ENCODE assay signal across 19 cellular contexts in the genomic region with DNA sequence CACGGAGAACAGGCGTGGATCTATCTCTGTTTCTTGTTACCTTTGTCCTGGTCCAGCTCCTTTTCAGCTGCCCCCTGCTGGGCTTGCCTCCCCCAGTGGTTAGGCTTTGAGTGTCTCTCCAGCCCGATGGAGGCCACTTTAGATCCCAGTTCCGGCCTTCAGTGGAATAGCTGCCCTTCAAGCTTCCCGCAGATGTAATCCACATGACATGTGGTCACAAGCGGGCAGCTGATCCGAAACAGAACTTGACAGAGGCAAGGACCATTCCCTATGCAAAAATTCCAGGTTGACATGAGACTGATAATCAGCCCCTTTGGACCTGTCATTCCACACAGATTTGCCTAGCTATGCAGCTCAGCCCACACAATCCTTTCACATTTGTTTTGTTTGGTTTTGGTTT. TPM values are rescaled to one million over a fixed set of nuclear protein-coding genes. Genes with fewer than 3 reads are reported as not detected.
DNase-seq lines count a peak whose midpoint lies in the region; ATAC-seq and TF ChIP-seq lines count a peak whose summit lies in the region.
"Had no signal": no experiment of that assay in that cellular context is flagged by ENCODE, and none has a peak within 500 bp of the region (broad histone marks: within the 10 kb centered on the region; RNA-seq: fewer than 3 reads in every experiment).

No MANE protein-coding gene starts in this region.

- no peaks in the 10 kb centered on the region for H3F3A ChIP-seq in GM23338 (replicated peaks; ENCODE audit: low read depth)

- CTCF ChIA-PET in activated CD4-positive, alpha-beta T cell treated with anti-CD3 and anti-CD28 coated beads for 36 hours (lab: Charles Lee) = interaction anchor here (0.6 kb wide), 2 partner anchors 50 to 171 kb away, joined by 3 to 4 read pairs; no protein-coding TSS in a partner anchor
- CTCF ChIA-PET in activated CD4-positive, alpha-beta T cell treated with anti-CD3 and anti-CD28 coated beads, Interleukin-2, amount 10 ng/mL, durations not matched to agents 7 days and 5 days (lab: Charles Lee) = no interaction called here

- intact Hi-C loops in activated CD4-positive, alpha-beta T cell treated with anti-CD3 and anti-CD28 coated beads for 36 hours (cut with DNase I, micrococcal nuclease) = no loop called here

- no peak for ATAC-seq in activated CD4-positive, alpha-beta T cell treated with anti-CD3 and anti-CD28 coated beads for 36 hours
- no peak for ATAC-seq in GM23338

- H3K4me1 ChIP-seq in GM23338 (ENCODE audit: insufficient read depth) = no peaks in the 10 kb centered on the region

- H3K36me3 ChIP-seq in GM23338 (ENCODE audit: insufficient read depth) (peaks cover 5% of the 10 kb centered on the region), kidney epithelial cell (ENCODE audit: control insufficient read depth, insufficient read depth, low read length) (no peaks in the 10 kb centered on the region)

- H3K4me3 ChIP-seq in GM23338 (no peak overlapping the region), kidney epithelial cell (ENCODE audit: low read depth, low read length) (no peak overlapping the region)
- H3K4me3 ChIP-seq: BLaER1 treated with 17β-estradiol and CSF1 and Interleukin-3, amounts not matched to agents 10 nM and 100 nM had no signal

- POLR2A ChIA-PET in activated CD4-positive, alpha-beta T cell treated with anti-CD3 and anti-CD28 coated beads for 36 hours (lab: Charles Lee) = no interaction called here
- POLR2A ChIA-PET in activated CD4-positive, alpha-beta T cell treated with anti-CD3 and anti-CD28 coated beads, Interleukin-2, amount 10 ng/mL, durations not matched to agents 7 days and 5 days (lab: Charles Lee) = no interaction called here

- no peak overlapping the region for H3K4me3 Mint-ChIP-seq in activated CD4-positive, alpha-beta T cell treated with anti-CD3 and anti-CD28 coated beads for 36 hours
- H3K4me3 Mint-ChIP-seq in activated CD4-positive, alpha-beta T cell treated with anti-CD3 and anti-CD28 coated beads, Interleukin-2, amount 10 ng/mL, durations not matched to agents 7 days and 5 days = no peak overlapping the region
- no peak overlapping the region for H3K4me3 Mint-ChIP-seq in GM23338
- no peak overlapping the region for H3K4me3 Mint-ChIP-seq in chondrocyte (ENCODE audit: unreplicated experiment)

- H3K9me3 Mint-ChIP-seq in activated CD4-positive, alpha-beta T cell treated with anti-CD3 and anti-CD28 coated beads for 36 hours (ENCODE audit: low read depth) = no peaks in the 10 kb centered on the region
- H3K9me3 Mint-ChIP-seq in activated CD4-positive, alpha-beta T cell treated with anti-CD3 and anti-CD28 coated beads, Interleukin-2, amount 10 ng/mL, durations not matched to agents 7 days and 5 days = no peaks in the 10 kb centered on the region
- H3K9me3 Mint-ChIP-seq in GM23338 (no peaks in the 10 kb centered on the region), chondrocyte (ENCODE audit: low read depth) (no peaks in the 10 kb centered on the region)

- H3K27me3 Mint-ChIP-seq in activated CD4-positive, alpha-beta T cell treated with anti-CD3 and anti-CD28 coated beads for 36 hours = no peaks in the 10 kb centered on the region
- H3K27me3 Mint-ChIP-seq in activated CD4-positive, alpha-beta T cell treated with anti-CD3 and anti-CD28 coated beads, Interleukin-2, amount 10 ng/mL, durations not matched to agents 7 days and 5 days = no peaks in the 10 kb centered on the region
- H3K27me3 Mint-ChIP-seq in GM23338 (ENCODE audit: insufficient read depth, low read depth, poor library complexity) (peaks cover 2% of the 10 kb centered on the region), chondrocyte (ENCODE audit: low read depth) (no peaks in the 10 kb centered on the region)

- H3K27ac ChIP-seq in GM23338 (ENCODE audit: low read depth) = 0 out of 2 replicates have a peak overlapping the region, but pooled peaks have one; percentile 39
- H3K27ac ChIP-seq: BLaER1 treated with 17β-estradiol and CSF1 and Interleukin-3, amounts not matched to agents 10 nM and 100 nM had no signal

- no peak overlapping the region for H3K4me2 ChIP-seq in GM23338
- H3K4me2 ChIP-seq: BLaER1 treated with 17β-estradiol and CSF1 and Interleukin-3, amounts not matched to agents 10 nM and 100 nM had no signal

- DNase-seq in activated CD4-positive, alpha-beta T cell treated with anti-CD3 and anti-CD28 coated beads for 36 hours = peak; percentile 9
- DNase-seq in activated CD4-positive, alpha-beta T cell treated with anti-CD3 and anti-CD28 coated beads, Interleukin-2, amount 10 ng/mL, durations not matched to agents 7 days and 5 days = no peak
- DNase-seq in GM23338 (ENCODE audit: low spot score) = no peak
- no peak for DNase-seq in chondrocyte (ENCODE audit: low spot score)
- no peak for DNase-seq in kidney epithelial cell (ENCODE audit: low read depth)
- no peak for DNase-seq in mucosa of gallbladder (ENCODE audit: low spot score)
- DNase-seq in NCI-H1694 (lab: John Stamatoyannopoulos, UW) = no peak
- DNase-seq in SKM-1 (lab: John Stamatoyannopoulos, UW; ENCODE audit: unreplicated experiment) = no peak
- DNase-seq: DMS 273 treated with DMSO at 0.1 percent for 48 hours, GF-D8, HCEC 1CT, MV-4-11, NCI-H1417, NCI-H2029 treated with DMSO at 0.1 percent for 48 hours, NCI-H2171 treated with DMSO at 0.1 percent for 48 hours, NCI-H774 had no signal

- H2AFZ ChIP-seq in GM23338 = no peak overlapping the region

- TF ChIP-seq CTCF in GM23338 (conservative IDR thresholded peaks at IDR 0.05; ENCODE audit: low read depth in 2 of 2) (no peak), chondrocyte (IDR thresholded peaks at IDR 0.05) (peak; percentile 29), kidney epithelial cell (IDR thresholded peaks at IDR 0.05; ENCODE audit: insufficient read depth, low read length, poor library complexity, severe bottlenecking) (peak; percentile 4)

- no peaks in the 10 kb centered on the region for H3K79me2 ChIP-seq in GM23338 (replicated peaks; ENCODE audit: insufficient read depth)

- 0 out of 2 replicates have a peak, but pooled peaks cover 2% of the 10 kb centered on the region for H4K20me1 ChIP-seq in GM23338 (replicated peaks; ENCODE audit: insufficient read depth)
- H4K20me1 ChIP-seq: BLaER1 treated with 17β-estradiol and CSF1 and Interleukin-3, amounts not matched to agents 10 nM and 100 nM had no signal

- H3K27me3 ChIP-seq in GM23338 (ENCODE audit: insufficient read depth) = no peaks in the 10 kb centered on the region
- no peaks in the 10 kb centered on the region for H3K27me3 ChIP-seq in kidney epithelial cell (ENCODE audit: control insufficient read depth, insufficient read depth, low read length)
- H3K27me3 ChIP-seq: BLaER1 treated with 17β-estradiol and CSF1 and Interleukin-3, amounts not matched to agents 10 nM and 100 nM had no signal

- H3K27ac Mint-ChIP-seq in activated CD4-positive, alpha-beta T cell treated with anti-CD3 and anti-CD28 coated beads for 36 hours = peak overlapping the region; percentile 55
- no peak overlapping the region for H3K27ac Mint-ChIP-seq in activated CD4-positive, alpha-beta T cell treated with anti-CD3 and anti-CD28 coated beads, Interleukin-2, amount 10 ng/mL, durations not matched to agents 7 days and 5 days
- no peak overlapping the region for H3K27ac Mint-ChIP-seq in GM23338
- H3K27ac Mint-ChIP-seq in chondrocyte (ENCODE audit: unreplicated experiment) = no peak overlapping the region

- peaks cover under 1% of the 10 kb centered on the region for H3K4me1 Mint-ChIP-seq in activated CD4-positive, alpha-beta T cell treated with anti-CD3 and anti-CD28 coated beads for 36 hours
- H3K4me1 Mint-ChIP-seq in activated CD4-positive, alpha-beta T cell treated with anti-CD3 and anti-CD28 coated beads, Interleukin-2, amount 10 ng/mL, durations not matched to agents 7 days and 5 days = peaks cover under 1% of the 10 kb centered on the region
- H3K4me1 Mint-ChIP-seq in GM23338 (no peaks in the 10 kb centered on the region), chondrocyte (ENCODE audit: low read depth) (no peaks in the 10 kb centered on the region)

- H3K36me3 Mint-ChIP-seq in activated CD4-positive, alpha-beta T cell treated with anti-CD3 and anti-CD28 coated beads for 36 hours (ENCODE audit: low read depth) = peaks cover 19% of the 10 kb centered on the region
- peaks cover 18% of the 10 kb centered on the region for H3K36me3 Mint-ChIP-seq in activated CD4-positive, alpha-beta T cell treated with anti-CD3 and anti-CD28 coated beads, Interleukin-2, amount 10 ng/mL, durations not matched to agents 7 days and 5 days (ENCODE audit: low read depth)
- H3K36me3 Mint-ChIP-seq in GM23338 (ENCODE audit: low read depth) (peaks cover 21% of the 10 kb centered on the region), chondrocyte (ENCODE audit: low read depth) (peaks cover 25% of the 10 kb centered on the region)

- no peaks in the 10 kb centered on the region for H3K9me2 ChIP-seq in GM23338 (ENCODE audit: insufficient read depth)

TF ChIP-seq in GM23338, 12 proteins besides CTCF, POLR2A, EP300 and RAD21 (continues in another document):
- no peak for TF ChIP-seq EZH2phosphoT487 (IDR thresholded peaks at IDR 0.05; ENCODE audit: unreplicated experiment)
- TF ChIP-seq POLR2AphosphoS5 (IDR thresholded peaks at IDR 0.05; ENCODE audit: low read depth) = no peak
- no peak for TF ChIP-seq ZNF331 (CRISPR knock-in tag; IDR thresholded peaks at IDR 0.05; ENCODE audit: low read depth)

RNA-seq across cellular contexts. Expression of a gene that starts 40.6 kb away (rescaled TPM):
- not detected for total RNA-seq in activated CD4-positive, alpha-beta T cell treated with anti-CD3 and anti-CD28 coated beads for 36 hours
- total RNA-seq in activated CD4-positive, alpha-beta T cell treated with anti-CD3 and anti-CD28 coated beads, Interleukin-2, amount 10 ng/mL, durations not matched to agents 7 days and 5 days = not detected
- total RNA-seq in GM23338 (2014; rRNA removed; shearing (Covaris generic)) = 0.58 TPM in 1 of 2 replicates, not detected in the other
- not detected in 2 replicates for polyA plus RNA-seq in GM23338 (2016; fragmentation: Nextera tagmentation; extraction: Ambion mirVana)
- total RNA-seq in chondrocyte (not detected in 3 replicates), kidney epithelial cell (not detected in 2 replicates), mucosa of gallbladder (not detected)
- total RNA-seq: A172, NCI-H460 had no signal

Comparison
In these comparisons a context has a peak if more than half of its experiments do, and no peak if none do; other contexts are left out.
1. CTCF ChIP-seq: peak in chondrocyte (single experiment) and kidney epithelial cell (single experiment); none in GM23338 (0 of 2).